In genomic region chr14:73784988-73785313, GRCh38 we compare ENCODE assay signal across 8 cellular contexts.
DNase-seq lines count a peak whose midpoint lies in the region; ATAC-seq and TF ChIP-seq lines count a peak whose summit lies in the region.

No MANE protein-coding gene starts in this region.

- no peak overlapping the region for H3K4me3 ChIP-seq in DND-41 (ENCODE audit: low read depth in 1 of 2, low read length in 2 of 2)
- peak overlapping the region; percentile 81 for H3K4me3 ChIP-seq in SK-N-MC
- peak overlapping the region; percentile 64 to 75 (median 74) for H3K4me3 ChIP-seq in fibroblast of lung (replicated peaks in 1 of 4; ENCODE audit: control extremely low read depth in 1 of 4, insufficient read depth in 1 of 4, low read depth in 3 of 4, low read length in 4 of 4)
- peak overlapping the region in 3 of 4 donors; percentile 67 to 77 (median 73) for H3K4me3 ChIP-seq in sigmoid colon

- peaks cover 40% of the 10 kb centered on the region for H3K4me1 ChIP-seq in DND-41 (ENCODE audit: insufficient read depth, low read length)
- H3K4me1 ChIP-seq in fibroblast of lung (ENCODE audit: control insufficient read depth, extremely low read depth, insufficient read depth, low read length): peaks cover 41% of the 10 kb centered on the region
- peaks cover 0 to 80% (median 66%) of the 10 kb centered on the region in 4 donors for H3K4me1 ChIP-seq in sigmoid colon

- H4K20me1 ChIP-seq in DND-41 (ENCODE audit: insufficient read depth, low read length) (peaks cover 29% of the 10 kb centered on the region; the same call in 1 of the 2 replicates), fibroblast of lung (ENCODE audit: control insufficient read depth, extremely low read depth, insufficient read depth, low read length) (no peaks in the 10 kb centered on the region)

- H2AFZ ChIP-seq in DND-41 (ENCODE audit: low read depth, low read length) (no peak overlapping the region), fibroblast of lung (ENCODE audit: low read length) (no peak overlapping the region)

- H3K79me2 ChIP-seq in DND-41 (ENCODE audit: insufficient read depth, low read length) (peaks cover 76% of the 10 kb centered on the region), fibroblast of lung (ENCODE audit: control insufficient read depth, insufficient read depth, low read length) (peaks cover 59% of the 10 kb centered on the region)

- no peak for ATAC-seq in DND-41 (ENCODE audit: insufficient read depth, low read depth)
- ATAC-seq in HG03469 (IDR thresholded peaks at IDR 0.05; ENCODE audit: unreplicated experiment): no peak
- ATAC-seq in HG03097 (IDR thresholded peaks at IDR 0.05; ENCODE audit: low FRiP score, unreplicated experiment): no peak

- H3K36me3 ChIP-seq in DND-41 (ENCODE audit: insufficient read depth, low read length): no peaks in the 10 kb centered on the region
- H3K36me3 ChIP-seq in SK-N-MC (ENCODE audit: insufficient read depth, low read length): no peaks in the 10 kb centered on the region
- no peaks in the 10 kb centered on the region for H3K36me3 ChIP-seq in fibroblast of lung (ENCODE audit: control insufficient read depth, insufficient read depth, low read length)
- H3K36me3 ChIP-seq in sigmoid colon: no peaks in the 10 kb centered on the region

- 41 to 60% methylated on average over 4 of the region's 4 CpGs for WGBS in sigmoid colon, 2 donors

- no peaks in the 10 kb centered on the region for H3K9me3 ChIP-seq in DND-41 (ENCODE audit: insufficient read depth, low read length, severe bottlenecking)
- H3K9me3 ChIP-seq in SK-N-MC (ENCODE audit: low read depth, low read length): no peaks in the 10 kb centered on the region
- no peaks in the 10 kb centered on the region for H3K9me3 ChIP-seq in fibroblast of lung (ENCODE audit: control insufficient read depth, insufficient read depth, low read depth, low read length)
- no peaks in the 10 kb centered on the region for H3K9me3 ChIP-seq in sigmoid colon

- H3K27me3 ChIP-seq in DND-41 (ENCODE audit: insufficient read depth, low read length, poor library complexity) (no peaks in the 10 kb centered on the region), fibroblast of lung (ENCODE audit: control insufficient read depth, insufficient read depth, low read length) (no peaks in the 10 kb centered on the region), sigmoid colon (no peaks in the 10 kb centered on the region)

- TF ChIP-seq POLR2A in sigmoid colon (IDR thresholded peaks at IDR 0.05): no peak

- no peak overlapping the region for H3K27ac ChIP-seq in DND-41 (ENCODE audit: low read length)
- peak overlapping the region; percentile 86 for H3K27ac ChIP-seq in SK-N-MC
- H3K27ac ChIP-seq in fibroblast of lung (ENCODE audit: insufficient read depth, low read length): peak overlapping the region; percentile 97
- peak overlapping the region; percentile 96 to 99 (median 98) for H3K27ac ChIP-seq in sigmoid colon

- intact Hi-C loops in sigmoid colon (cut with DNase I): loop anchor here (5.0 kb wide), 1 partner anchor 33 kb away; no protein-coding TSS in a partner anchor

- DNase-seq in DND-41 (no peak), SK-N-MC (ENCODE audit: low read depth, low spot score) (no peak), fibroblast of lung (ENCODE audit: low read depth in 2 of 2) (no peak), sigmoid colon (peak; percentile 68), GM13977 (ENCODE audit: low spot score) (no peak), SHP77 (lab: John Stamatoyannopoulos, UW) (no peak)

- peak overlapping the region; percentile 89; the same call in 1 of the 2 replicates for H3K4me2 ChIP-seq in DND-41 (ENCODE audit: insufficient read depth, low read length)
- H3K4me2 ChIP-seq in fibroblast of lung (ENCODE audit: extremely low read depth, insufficient read depth, low read length): peak overlapping the region; percentile 100

- no peak for TF ChIP-seq CTCF in DND-41 (IDR thresholded peaks at IDR 0.05; ENCODE audit: borderline replicate concordance, extremely low read depth, low read length, poor library complexity, severe bottlenecking)
- no peak for TF ChIP-seq CTCF in fibroblast of lung (conservative IDR thresholded peaks at IDR 0.05 in 1 of 2, IDR thresholded peaks at IDR 0.05 in 1 of 2; ENCODE audit: low read depth in 1 of 2, low read length in 2 of 2)
- no peak for TF ChIP-seq CTCF in sigmoid colon (IDR thresholded peaks at IDR 0.05)
- no peak for TF ChIP-seq CTCF in GM13977 (IDR thresholded peaks at IDR 0.05; ENCODE audit: extremely low read depth, insufficient read depth, missing control alignments)

- 0 out of 2 replicates have a peak overlapping the region, but pooled peaks have one; percentile 94 for H3K9ac ChIP-seq in DND-41 (ENCODE audit: low read depth, low read length)
- peak overlapping the region; percentile 20 for H3K9ac ChIP-seq in SK-N-MC (ENCODE audit: insufficient read length)
- peak overlapping the region; percentile 29 for H3K9ac ChIP-seq in fibroblast of lung (ENCODE audit: insufficient read depth, low read length)

- in situ Hi-C loops in GM13977 (cut with MboI; ENCODE audit: low pct_unique_long_range_greater_than_20kb, low sequenced_read_pairs, unreplicated experiment): no loop called here

- no peak for TF ChIP-seq EP300 in sigmoid colon (IDR thresholded peaks at IDR 0.05)

Comparison
In these comparisons a context has a peak if more than half of its experiments do, and no peak if none do; other contexts are left out.
1. H3K4me3 ChIP-seq: peak in SK-N-MC (single experiment), fibroblast of lung (4 of 4) and sigmoid colon (3 of 4); none in DND-41 (0 of 2).
2. H3K9ac ChIP-seq: peak in every context shown above with its lines; median percentile 94 in DND-41; 29 in fibroblast of lung; 20 in SK-N-MC.